ENCODE assay signal across 22 cellular contexts in genomic region chr1:240737761-240738265, GRCh38.
DNase-seq lines count a peak whose midpoint lies in the region; ATAC-seq, FAIRE-seq and TF ChIP-seq lines count a peak whose summit lies in the region.
"Had no signal": no experiment of that assay in that cellular context is flagged by ENCODE, and none has a peak within 500 bp of the region (broad histone marks: within the 10 kb centered on the region; RNA-seq: fewer than 3 reads in every experiment).

No MANE protein-coding gene starts in this region.

- H4K20me1 ChIP-seq in osteoblast (ENCODE audit: insufficient read depth, low read length) (no peaks in the 10 kb centered on the region), smooth muscle cell (ENCODE audit: low read depth) (no peaks in the 10 kb centered on the region)
- H4K20me1 ChIP-seq: BLaER1 had no signal

- no peaks in the 10 kb centered on the region for H3K36me3 ChIP-seq in osteoblast (ENCODE audit: insufficient read depth, low read length)
- no peaks in the 10 kb centered on the region for H3K36me3 ChIP-seq in smooth muscle cell (ENCODE audit: low read depth)
- H3K36me3 ChIP-seq: BLaER1, SJCRH30 had no signal

- H2AFZ ChIP-seq in osteoblast (ENCODE audit: low read length) (no peak overlapping the region), smooth muscle cell (ENCODE audit: low read depth) (no peak overlapping the region)

- H3F3A ChIP-seq in smooth muscle cell (ENCODE audit: low read depth) = no peaks in the 10 kb centered on the region

- no peaks in the 10 kb centered on the region for H3K79me2 ChIP-seq in osteoblast (ENCODE audit: insufficient read depth, low read length)
- no peaks in the 10 kb centered on the region for H3K79me2 ChIP-seq in smooth muscle cell (ENCODE audit: low read depth)

- TF ChIP-seq CTCF in osteoblast (IDR thresholded peaks at IDR 0.05; ENCODE audit: extremely low read depth, low read depth, low read length) = no peak
- TF ChIP-seq CTCF in smooth muscle cell (IDR thresholded peaks at IDR 0.05; ENCODE audit: borderline replicate concordance, insufficient read depth, poor library complexity, severe bottlenecking) = no peak

- FAIRE-seq in HTR-8/SVneo (lab: Jason Lieb, UNC) = peak; percentile 9
- FAIRE-seq: A204.1, G401.6, RCC 7860 had no signal

- peaks cover 33% of the 10 kb centered on the region for H3K4me1 ChIP-seq in osteoblast (ENCODE audit: insufficient read depth, low read length)
- H3K4me1 ChIP-seq in smooth muscle cell (ENCODE audit: low read depth) = no peaks in the 10 kb centered on the region
- H3K4me1 ChIP-seq: BLaER1, SJCRH30 had no signal

- H3K9me3 ChIP-seq in osteoblast (ENCODE audit: low read depth, low read length) (no peaks in the 10 kb centered on the region), smooth muscle cell (replicated peaks; ENCODE audit: low read depth) (no peaks in the 10 kb centered on the region)
- H3K9me3 ChIP-seq: BLaER1, SJCRH30 had no signal

- H3K4me3 ChIP-seq in osteoblast (ENCODE audit: insufficient read depth, low read length) = no peak overlapping the region
- H3K4me3 ChIP-seq in smooth muscle cell = no peak overlapping the region
- H3K4me3 ChIP-seq: BLaER1, SJCRH30 had no signal

- ATAC-seq in HG03432 (IDR thresholded peaks at IDR 0.05; ENCODE audit: unreplicated experiment) (no peak), HG03457 (IDR thresholded peaks at IDR 0.05; ENCODE audit: unreplicated experiment) (no peak)

- 84% methylated on average over 6 of the region's 6 CpGs for WGBS in smooth muscle cell (ENCODE audit: low lambda C conversion rate)

- peak; percentile 14 for DNase-seq in AG08395 (ENCODE audit: low spot score)
- no peak for DNase-seq in HTR-8/SVneo (ENCODE audit: insufficient read length, low spot score)
- DNase-seq in cerebellar cortex (ENCODE audit: low spot score) = peak; percentile 86
- no peak for DNase-seq in osteoblast (ENCODE audit: insufficient read length, low spot score, missing footprints)
- no peak for DNase-seq in glomerular visceral epithelial cell (ENCODE audit: extremely low spot score)
- no peak for DNase-seq in smooth muscle cell (lab: John Stamatoyannopoulos, UW; ENCODE audit: unreplicated experiment)
- DNase-seq: CD4-positive, alpha-beta T cell; COR-L47; DMS 273 treated with DMSO at 0.1 percent for 48 hours; DMS79 treated with DMSO at 0.1 percent for 48 hours; NCI-H1694; NCI-H2081; NCI-H2171; NCI-H526; SJCRH30 had no signal

- H3K27ac ChIP-seq in osteoblast (ENCODE audit: low read depth, low read length) = peak overlapping the region; percentile 1
- H3K27ac ChIP-seq in smooth muscle cell (ENCODE audit: low read depth) = no peak overlapping the region
- H3K27ac ChIP-seq: BLaER1, KMS-11, SJCRH30 had no signal

- no peak overlapping the region for H3K9ac ChIP-seq in smooth muscle cell (ENCODE audit: low read depth)
- H3K9ac ChIP-seq: BLaER1, KMS-11 had no signal

- H3K27me3 ChIP-seq in osteoblast (ENCODE audit: insufficient read depth, low read length) (no peaks in the 10 kb centered on the region), smooth muscle cell (ENCODE audit: low read depth) (no peaks in the 10 kb centered on the region)
- H3K27me3 ChIP-seq: BLaER1, SJCRH30 had no signal

- peak overlapping the region; percentile 26 for H3K4me2 ChIP-seq in osteoblast (ENCODE audit: insufficient read depth, low read length)
- H3K4me2 ChIP-seq in smooth muscle cell = no peak overlapping the region
- H3K4me2 ChIP-seq: BLaER1, KMS-11 had no signal

Comparison
In these comparisons a context has a peak if more than half of its experiments do, and no peak if none do; other contexts are left out.
1. DNase-seq: peak in AG08395 (single experiment) and cerebellar cortex (single experiment); none in HTR-8/SVneo (single experiment), osteoblast (single experiment), glomerular visceral epithelial cell (single experiment) and smooth muscle cell (single experiment).